Comparison of ENCODE assay signal across 1 cellular context in genomic region chr7:32941996-32942782, GRCh38.
A peak's percentile ranks its signal among the peaks of the same experiment; 100 is the strongest.
TF ChIP-seq lines count a peak whose summit lies in the region.

No MANE protein-coding gene starts in this region.

TF ChIP-seq in HepG2, 621 proteins besides CTCF, POLR2A, EP300 and RAD21 (continued from another document):
- no peak for TF ChIP-seq ZNF414 (CRISPR knock-in tag; IDR thresholded peaks at IDR 0.05)
- no peak for TF ChIP-seq SNAPC2 (CRISPR knock-in tag; IDR thresholded peaks at IDR 0.05)
- TF ChIP-seq ZNF773 (CRISPR knock-in tag; IDR thresholded peaks at IDR 0.05; ENCODE audit: borderline replicate concordance) = 0 out of 2 replicates have a peak, but pooled peaks have one; percentile 13
- peak; percentile 25; the same call in 1 of the 2 replicates for TF ChIP-seq ZNF576 (CRISPR knock-in tag; IDR thresholded peaks at IDR 0.05)
- peak; percentile 29; the same call in 1 of the 2 replicates for TF ChIP-seq SAP130 (CRISPR knock-in tag; IDR thresholded peaks at IDR 0.05; ENCODE audit: low read depth)
- TF ChIP-seq MTA3 (CRISPR knock-in tag; IDR thresholded peaks at IDR 0.05) = no peak
- TF ChIP-seq ZNF331 (CRISPR knock-in tag; IDR thresholded peaks at IDR 0.05) = no peak
- no peak for TF ChIP-seq RFX3 (CRISPR knock-in tag; IDR thresholded peaks at IDR 0.05)
- TF ChIP-seq PBX2 (CRISPR knock-in tag; IDR thresholded peaks at IDR 0.05) = no peak
- no peak for TF ChIP-seq ZC3H13 (CRISPR knock-in tag; IDR thresholded peaks at IDR 0.05)
- no peak; the same call in 1 of the 2 replicates for TF ChIP-seq ZNF737 (CRISPR knock-in tag; IDR thresholded peaks at IDR 0.05; ENCODE audit: borderline replicate concordance)
- no peak for TF ChIP-seq KLF11 (CRISPR knock-in tag; IDR thresholded peaks at IDR 0.05)
- no peak; the same call in 1 of the 2 replicates for TF ChIP-seq ZNF678 (CRISPR knock-in tag; IDR thresholded peaks at IDR 0.05)
- no peak for TF ChIP-seq CBX2 (IDR thresholded peaks at IDR 0.05; ENCODE audit: low read depth, low read length)
- TF ChIP-seq CBX2 (CRISPR knock-in tag; IDR thresholded peaks at IDR 0.05; ENCODE audit: low read depth) = peak; percentile 63; the same call in 1 of the 2 replicates
- 0 out of 2 replicates have a peak, but pooled peaks have one; percentile 25 for TF ChIP-seq ZNF350 (CRISPR knock-in tag; IDR thresholded peaks at IDR 0.05; ENCODE audit: borderline replicate concordance, low read depth)
